Comparison of ENCODE assay signal across 2 cellular contexts in genomic region chr5:151085517-151086031, GRCh38.
A peak's percentile ranks its signal among the peaks of the same experiment; 100 is the strongest.
TF ChIP-seq lines count a peak whose summit lies in the region.

No MANE protein-coding gene starts in this region.

TF ChIP-seq in A549, 52 proteins besides CTCF, POLR2A, EP300 and RAD21:
- no peak for TF ChIP-seq GATA3 (IDR thresholded peaks at IDR 0.05; ENCODE audit: borderline replicate concordance)
- TF ChIP-seq FOSL2 (IDR thresholded peaks at IDR 0.05): no peak
- TF ChIP-seq FOSL2 (CRISPR knock-in tag; IDR thresholded peaks at IDR 0.05): no peak
- TF ChIP-seq, protein P1, sequence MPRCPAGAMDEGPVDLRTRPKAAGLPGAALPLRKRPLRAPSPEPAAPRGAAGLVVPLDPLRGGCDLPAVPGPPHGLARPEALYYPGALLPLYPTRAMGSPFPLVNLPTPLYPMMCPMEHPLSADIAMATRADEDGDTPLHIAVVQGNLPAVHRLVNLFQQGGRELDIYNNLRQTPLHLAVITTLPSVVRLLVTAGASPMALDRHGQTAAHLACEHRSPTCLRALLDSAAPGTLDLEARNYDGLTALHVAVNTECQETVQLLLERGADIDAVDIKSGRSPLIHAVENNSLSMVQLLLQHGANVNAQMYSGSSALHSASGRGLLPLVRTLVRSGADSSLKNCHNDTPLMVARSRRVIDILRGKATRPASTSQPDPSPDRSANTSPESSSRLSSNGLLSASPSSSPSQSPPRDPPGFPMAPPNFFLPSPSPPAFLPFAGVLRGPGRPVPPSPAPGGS (IDR thresholded peaks at IDR 0.05): no peak
- TF ChIP-seq TFCP2L1 (CRISPR knock-in tag; IDR thresholded peaks at IDR 0.05): no peak
- TF ChIP-seq POLR2AphosphoS2 (conservative IDR thresholded peaks at IDR 0.05; ENCODE audit: low read length): no peak
- TF ChIP-seq PHF8 (IDR thresholded peaks at IDR 0.05; ENCODE audit: borderline replicate concordance, low read depth): no peak
- TF ChIP-seq HOXB5 (CRISPR knock-in tag; IDR thresholded peaks at IDR 0.05): no peak
- TF ChIP-seq E2F6 (IDR thresholded peaks at IDR 0.05; ENCODE audit: borderline replicate concordance, low read depth): no peak

TF ChIP-seq in HepG2, 621 proteins besides CTCF, POLR2A, EP300 and RAD21 (continues in another document):
- TF ChIP-seq ZNF646 (CRISPR knock-in tag; IDR thresholded peaks at IDR 0.05): no peak
- no peak for TF ChIP-seq ERF (CRISPR knock-in tag; IDR thresholded peaks at IDR 0.05)
- no peak for TF ChIP-seq NAIF1 (CRISPR knock-in tag; IDR thresholded peaks at IDR 0.05; ENCODE audit: borderline replicate concordance)
- 0 out of 2 replicates have a peak, but pooled peaks have one; percentile 29 for TF ChIP-seq ATF1 (CRISPR knock-in tag; IDR thresholded peaks at IDR 0.05)
- TF ChIP-seq BRD4 (CRISPR knock-in tag; IDR thresholded peaks at IDR 0.05): no peak
- peak; percentile 95 for TF ChIP-seq HIVEP1 (CRISPR knock-in tag; IDR thresholded peaks at IDR 0.05)
- TF ChIP-seq PITX1 (CRISPR knock-in tag; IDR thresholded peaks at IDR 0.05): 0 out of 2 replicates have a peak, but pooled peaks have one; percentile 16
- TF ChIP-seq ARHGAP35 (CRISPR knock-in tag; IDR thresholded peaks at IDR 0.05; ENCODE audit: borderline replicate concordance): no peak
- no peak for TF ChIP-seq PPARG (CRISPR knock-in tag; conservative IDR thresholded peaks at IDR 0.05)
- TF ChIP-seq RBM22 (optimal IDR thresholded peaks at IDR 0.05; ENCODE audit: low read length): no peak
- TF ChIP-seq E2F1 (CRISPR knock-in tag; IDR thresholded peaks at IDR 0.05): no peak
- no peak for TF ChIP-seq KIAA2018 (CRISPR knock-in tag; IDR thresholded peaks at IDR 0.05; ENCODE audit: borderline replicate concordance)
- TF ChIP-seq ZFX (CRISPR knock-in tag; IDR thresholded peaks at IDR 0.05; ENCODE audit: low read depth): peak; percentile 61
- TF ChIP-seq ZBTB38 (CRISPR knock-in tag; IDR thresholded peaks at IDR 0.05): no peak
- TF ChIP-seq RFXAP (CRISPR knock-in tag; IDR thresholded peaks at IDR 0.05; ENCODE audit: borderline replicate concordance): no peak
- no peak for TF ChIP-seq ZNF577 (CRISPR knock-in tag; IDR thresholded peaks at IDR 0.05; ENCODE audit: borderline replicate concordance, low read depth)
- TF ChIP-seq NR1H2 (CRISPR knock-in tag; IDR thresholded peaks at IDR 0.05; ENCODE audit: borderline replicate concordance, low read depth): no peak
- TF ChIP-seq SIX1 (CRISPR knock-in tag; IDR thresholded peaks at IDR 0.05; ENCODE audit: borderline replicate concordance): no peak
- TF ChIP-seq ZIK1 (CRISPR knock-in tag; IDR thresholded peaks at IDR 0.05; ENCODE audit: borderline replicate concordance, low read depth): 0 out of 2 replicates have a peak, but pooled peaks have one; percentile 52
- no peak for TF ChIP-seq NFE2L1 (CRISPR knock-in tag; IDR thresholded peaks at IDR 0.05; ENCODE audit: borderline replicate concordance)
- TF ChIP-seq NFIC (IDR thresholded peaks at IDR 0.05; ENCODE audit: low read length): no peak
- 0 out of 2 replicates have a peak, but pooled peaks have one; percentile 47 for TF ChIP-seq ZBED4 (CRISPR knock-in tag; IDR thresholded peaks at IDR 0.05; ENCODE audit: borderline replicate concordance)
- TF ChIP-seq, protein P2, sequence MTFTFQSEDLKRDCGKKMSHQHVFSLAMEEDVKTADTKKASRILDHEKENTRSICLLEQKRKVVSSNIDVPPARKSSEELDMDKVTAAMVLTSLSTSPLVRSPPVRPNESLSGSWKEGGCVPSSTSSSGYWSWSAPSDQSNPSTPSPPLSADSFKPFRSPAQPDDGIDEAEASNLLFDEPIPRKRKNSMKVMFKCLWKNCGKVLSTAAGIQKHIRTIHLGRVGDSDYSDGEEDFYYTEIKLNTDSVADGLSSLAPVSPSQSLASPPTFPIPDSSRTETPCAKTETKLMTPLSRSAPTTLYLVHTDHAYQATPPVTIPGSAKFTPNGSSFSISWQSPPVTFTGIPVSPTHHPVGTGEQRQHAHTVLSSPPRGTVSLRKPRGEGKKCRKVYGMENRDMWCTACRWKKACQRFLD (CRISPR knock-in tag; IDR thresholded peaks at IDR 0.05; ENCODE audit: borderline replicate concordance): no peak
- TF ChIP-seq ZNF501 (CRISPR knock-in tag; IDR thresholded peaks at IDR 0.05): 0 out of 2 replicates have a peak, but pooled peaks have one; percentile 51
- no peak for TF ChIP-seq ZNF17 (CRISPR knock-in tag; IDR thresholded peaks at IDR 0.05)
- no peak for TF ChIP-seq HMG20B (CRISPR knock-in tag; conservative IDR thresholded peaks at IDR 0.05)
- peak; percentile 32; the same call in 1 of the 2 replicates for TF ChIP-seq KDM2A (CRISPR knock-in tag; IDR thresholded peaks at IDR 0.05; ENCODE audit: borderline replicate concordance, low read depth)
- no peak for TF ChIP-seq NPAS2 (CRISPR knock-in tag; IDR thresholded peaks at IDR 0.05; ENCODE audit: borderline replicate concordance)
- peak; percentile 9; the same call in 1 of the 2 replicates for TF ChIP-seq ZBTB37 (CRISPR knock-in tag; IDR thresholded peaks at IDR 0.05)
